In the genomic region with DNA sequence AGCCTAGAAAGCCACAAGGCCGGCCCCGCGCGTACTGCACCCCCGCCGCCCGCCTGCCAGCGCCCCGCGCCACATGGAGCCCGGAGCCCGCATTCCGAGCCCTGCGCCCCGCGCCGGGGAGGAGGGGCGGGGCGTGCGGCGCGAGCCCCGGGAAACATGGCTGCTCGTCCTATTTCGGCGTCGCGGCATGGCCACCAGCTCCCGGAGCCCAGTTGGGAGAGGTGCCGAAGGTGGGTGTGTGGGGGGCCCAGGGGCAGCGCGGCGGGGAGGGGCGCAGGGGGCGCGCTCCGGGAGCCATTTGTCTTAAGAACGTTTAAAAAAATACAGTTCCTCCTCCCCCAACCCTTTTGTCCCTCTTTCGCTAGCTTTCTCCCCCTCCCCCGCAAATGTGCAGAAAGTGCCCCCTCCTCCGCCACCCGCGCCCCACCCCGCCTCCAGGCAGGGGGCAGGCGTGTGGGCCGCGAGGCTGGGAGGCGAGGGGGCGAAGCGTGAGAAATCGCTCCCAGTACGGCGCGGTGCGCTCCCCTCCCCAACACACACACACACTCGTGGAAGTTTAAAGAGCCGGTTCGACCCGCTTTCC, we compare ENCODE assay signal across 1 cellular context.
TF ChIP-seq lines count a peak whose summit lies in the region.

No MANE protein-coding gene starts in this region.

TF ChIP-seq in K562, 482 proteins besides CTCF, POLR2A, EP300 and RAD21 (continued from another document and continues in another):
- TF ChIP-seq, protein P1, sequence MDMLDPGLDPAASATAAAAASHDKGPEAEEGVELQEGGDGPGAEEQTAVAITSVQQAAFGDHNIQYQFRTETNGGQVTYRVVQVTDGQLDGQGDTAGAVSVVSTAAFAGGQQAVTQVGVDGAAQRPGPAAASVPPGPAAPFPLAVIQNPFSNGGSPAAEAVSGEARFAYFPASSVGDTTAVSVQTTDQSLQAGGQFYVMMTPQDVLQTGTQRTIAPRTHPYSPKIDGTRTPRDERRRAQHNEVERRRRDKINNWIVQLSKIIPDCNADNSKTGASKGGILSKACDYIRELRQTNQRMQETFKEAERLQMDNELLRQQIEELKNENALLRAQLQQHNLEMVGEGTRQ (CRISPR knock-in tag; IDR thresholded peaks at IDR 0.05) = no peak
- TF ChIP-seq NCOA6 (IDR thresholded peaks at IDR 0.05) (no peak), SMAD4 (CRISPR knock-in tag; conservative IDR thresholded peaks at IDR 0.05) (no peak), CREM (IDR thresholded peaks at IDR 0.05; ENCODE audit: low read depth) (peak; percentile 49; the same call in 1 of the 2 replicates), ZNF57 (CRISPR knock-in tag; IDR thresholded peaks at IDR 0.05) (no peak), SETDB1 (IDR thresholded peaks at IDR 0.05; ENCODE audit: low read length) (no peak), NRF1 (conservative IDR thresholded peaks at IDR 0.05 in 1 of 2, IDR thresholded peaks at IDR 0.05 in 1 of 2) (no peak; a peak in 1 of 4 replicates), ZNF184 (CRISPR knock-in tag; IDR thresholded peaks at IDR 0.05) (no peak), C11orf30 (IDR thresholded peaks at IDR 0.05; ENCODE audit: low read depth) (no peak), GATA2 (CRISPR knock-in tag; IDR thresholded peaks at IDR 0.05) (no peak), ZNF408 (CRISPR knock-in tag; IDR thresholded peaks at IDR 0.05; ENCODE audit: low read depth) (no peak), HMG20B (CRISPR knock-in tag; IDR thresholded peaks at IDR 0.05) (no peak), ZNF668 (CRISPR knock-in tag; IDR thresholded peaks at IDR 0.05) (no peak), ARID2 (IDR thresholded peaks at IDR 0.05) (no peak), MCM2 (IDR thresholded peaks at IDR 0.05; ENCODE audit: low read depth) (no peak), ETV6 (IDR thresholded peaks at IDR 0.05; ENCODE audit: borderline replicate concordance in 1 of 2, low read depth in 2 of 2, low read length in 1 of 2) (no peak), ETV6 (CRISPR knock-in tag; IDR thresholded peaks at IDR 0.05; ENCODE audit: borderline replicate concordance) (no peak), TEAD2 (tag; IDR thresholded peaks at IDR 0.05) (no peak), SRSF1 (IDR thresholded peaks at IDR 0.05; ENCODE audit: low read depth, low read length) (no peak), ILK (tag; IDR thresholded peaks at IDR 0.05; ENCODE audit: borderline replicate concordance, low read depth) (no peak), RFX7 (CRISPR knock-in tag; IDR thresholded peaks at IDR 0.05) (no peak), FOXK2 (conservative IDR thresholded peaks at IDR 0.05 in 1 of 2, IDR thresholded peaks at IDR 0.05 in 1 of 2; ENCODE audit: low read depth in 2 of 2) (no peak), ZNF282 (CRISPR knock-in tag; IDR thresholded peaks at IDR 0.05) (no peak), ZNF253 (CRISPR knock-in tag; conservative IDR thresholded peaks at IDR 0.05) (no peak)
- TF ChIP-seq, protein P2, sequence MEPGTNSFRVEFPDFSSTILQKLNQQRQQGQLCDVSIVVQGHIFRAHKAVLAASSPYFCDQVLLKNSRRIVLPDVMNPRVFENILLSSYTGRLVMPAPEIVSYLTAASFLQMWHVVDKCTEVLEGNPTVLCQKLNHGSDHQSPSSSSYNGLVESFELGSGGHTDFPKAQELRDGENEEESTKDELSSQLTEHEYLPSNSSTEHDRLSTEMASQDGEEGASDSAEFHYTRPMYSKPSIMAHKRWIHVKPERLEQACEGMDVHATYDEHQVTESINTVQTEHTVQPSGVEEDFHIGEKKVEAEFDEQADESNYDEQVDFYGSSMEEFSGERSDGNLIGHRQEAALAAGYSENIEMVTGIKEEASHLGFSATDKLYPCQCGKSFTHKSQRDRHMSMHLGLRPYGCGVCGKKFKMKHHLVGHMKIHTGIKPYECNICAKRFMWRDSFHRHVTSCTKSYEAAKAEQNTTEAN (CRISPR knock-in tag; IDR thresholded peaks at IDR 0.05) = no peak
- TF ChIP-seq, protein P3, sequence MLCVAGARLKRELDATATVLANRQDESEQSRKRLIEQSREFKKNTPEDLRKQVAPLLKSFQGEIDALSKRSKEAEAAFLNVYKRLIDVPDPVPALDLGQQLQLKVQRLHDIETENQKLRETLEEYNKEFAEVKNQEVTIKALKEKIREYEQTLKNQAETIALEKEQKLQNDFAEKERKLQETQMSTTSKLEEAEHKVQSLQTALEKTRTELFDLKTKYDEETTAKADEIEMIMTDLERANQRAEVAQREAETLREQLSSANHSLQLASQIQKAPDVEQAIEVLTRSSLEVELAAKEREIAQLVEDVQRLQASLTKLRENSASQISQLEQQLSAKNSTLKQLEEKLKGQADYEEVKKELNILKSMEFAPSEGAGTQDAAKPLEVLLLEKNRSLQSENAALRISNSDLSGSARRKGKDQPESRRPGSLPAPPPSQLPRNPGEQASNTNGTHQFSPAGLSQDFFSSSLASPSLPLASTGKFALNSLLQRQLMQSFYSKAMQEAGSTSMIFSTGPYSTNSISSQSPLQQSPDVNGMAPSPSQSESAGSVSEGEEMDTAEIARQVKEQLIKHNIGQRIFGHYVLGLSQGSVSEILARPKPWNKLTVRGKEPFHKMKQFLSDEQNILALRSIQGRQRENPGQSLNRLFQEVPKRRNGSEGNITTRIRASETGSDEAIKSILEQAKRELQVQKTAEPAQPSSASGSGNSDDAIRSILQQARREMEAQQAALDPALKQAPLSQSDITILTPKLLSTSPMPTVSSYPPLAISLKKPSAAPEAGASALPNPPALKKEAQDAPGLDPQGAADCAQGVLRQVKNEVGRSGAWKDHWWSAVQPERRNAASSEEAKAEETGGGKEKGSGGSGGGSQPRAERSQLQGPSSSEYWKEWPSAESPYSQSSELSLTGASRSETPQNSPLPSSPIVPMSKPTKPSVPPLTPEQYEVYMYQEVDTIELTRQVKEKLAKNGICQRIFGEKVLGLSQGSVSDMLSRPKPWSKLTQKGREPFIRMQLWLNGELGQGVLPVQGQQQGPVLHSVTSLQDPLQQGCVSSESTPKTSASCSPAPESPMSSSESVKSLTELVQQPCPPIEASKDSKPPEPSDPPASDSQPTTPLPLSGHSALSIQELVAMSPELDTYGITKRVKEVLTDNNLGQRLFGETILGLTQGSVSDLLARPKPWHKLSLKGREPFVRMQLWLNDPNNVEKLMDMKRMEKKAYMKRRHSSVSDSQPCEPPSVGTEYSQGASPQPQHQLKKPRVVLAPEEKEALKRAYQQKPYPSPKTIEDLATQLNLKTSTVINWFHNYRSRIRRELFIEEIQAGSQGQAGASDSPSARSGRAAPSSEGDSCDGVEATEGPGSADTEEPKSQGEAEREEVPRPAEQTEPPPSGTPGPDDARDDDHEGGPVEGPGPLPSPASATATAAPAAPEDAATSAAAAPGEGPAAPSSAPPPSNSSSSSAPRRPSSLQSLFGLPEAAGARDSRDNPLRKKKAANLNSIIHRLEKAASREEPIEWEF (CRISPR knock-in tag; IDR thresholded peaks at IDR 0.05) = no peak
- TF ChIP-seq, protein P4, sequence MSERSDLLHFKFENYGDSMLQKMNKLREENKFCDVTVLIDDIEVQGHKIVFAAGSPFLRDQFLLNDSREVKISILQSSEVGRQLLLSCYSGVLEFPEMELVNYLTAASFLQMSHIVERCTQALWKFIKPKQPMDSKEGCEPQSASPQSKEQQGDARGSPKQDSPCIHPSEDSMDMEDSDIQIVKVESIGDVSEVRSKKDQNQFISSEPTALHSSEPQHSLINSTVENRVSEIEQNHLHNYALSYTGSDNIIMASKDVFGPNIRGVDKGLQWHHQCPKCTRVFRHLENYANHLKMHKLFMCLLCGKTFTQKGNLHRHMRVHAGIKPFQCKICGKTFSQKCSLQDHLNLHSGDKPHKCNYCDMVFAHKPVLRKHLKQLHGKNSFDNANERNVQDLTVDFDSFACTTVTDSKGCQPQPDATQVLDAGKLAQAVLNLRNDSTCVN (CRISPR knock-in tag; IDR thresholded peaks at IDR 0.05) = no peak
- TF ChIP-seq, protein P5, sequence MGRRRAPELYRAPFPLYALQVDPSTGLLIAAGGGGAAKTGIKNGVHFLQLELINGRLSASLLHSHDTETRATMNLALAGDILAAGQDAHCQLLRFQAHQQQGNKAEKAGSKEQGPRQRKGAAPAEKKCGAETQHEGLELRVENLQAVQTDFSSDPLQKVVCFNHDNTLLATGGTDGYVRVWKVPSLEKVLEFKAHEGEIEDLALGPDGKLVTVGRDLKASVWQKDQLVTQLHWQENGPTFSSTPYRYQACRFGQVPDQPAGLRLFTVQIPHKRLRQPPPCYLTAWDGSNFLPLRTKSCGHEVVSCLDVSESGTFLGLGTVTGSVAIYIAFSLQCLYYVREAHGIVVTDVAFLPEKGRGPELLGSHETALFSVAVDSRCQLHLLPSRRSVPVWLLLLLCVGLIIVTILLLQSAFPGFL (CRISPR knock-in tag; IDR thresholded peaks at IDR 0.05) = no peak
- TF ChIP-seq, protein P6, sequence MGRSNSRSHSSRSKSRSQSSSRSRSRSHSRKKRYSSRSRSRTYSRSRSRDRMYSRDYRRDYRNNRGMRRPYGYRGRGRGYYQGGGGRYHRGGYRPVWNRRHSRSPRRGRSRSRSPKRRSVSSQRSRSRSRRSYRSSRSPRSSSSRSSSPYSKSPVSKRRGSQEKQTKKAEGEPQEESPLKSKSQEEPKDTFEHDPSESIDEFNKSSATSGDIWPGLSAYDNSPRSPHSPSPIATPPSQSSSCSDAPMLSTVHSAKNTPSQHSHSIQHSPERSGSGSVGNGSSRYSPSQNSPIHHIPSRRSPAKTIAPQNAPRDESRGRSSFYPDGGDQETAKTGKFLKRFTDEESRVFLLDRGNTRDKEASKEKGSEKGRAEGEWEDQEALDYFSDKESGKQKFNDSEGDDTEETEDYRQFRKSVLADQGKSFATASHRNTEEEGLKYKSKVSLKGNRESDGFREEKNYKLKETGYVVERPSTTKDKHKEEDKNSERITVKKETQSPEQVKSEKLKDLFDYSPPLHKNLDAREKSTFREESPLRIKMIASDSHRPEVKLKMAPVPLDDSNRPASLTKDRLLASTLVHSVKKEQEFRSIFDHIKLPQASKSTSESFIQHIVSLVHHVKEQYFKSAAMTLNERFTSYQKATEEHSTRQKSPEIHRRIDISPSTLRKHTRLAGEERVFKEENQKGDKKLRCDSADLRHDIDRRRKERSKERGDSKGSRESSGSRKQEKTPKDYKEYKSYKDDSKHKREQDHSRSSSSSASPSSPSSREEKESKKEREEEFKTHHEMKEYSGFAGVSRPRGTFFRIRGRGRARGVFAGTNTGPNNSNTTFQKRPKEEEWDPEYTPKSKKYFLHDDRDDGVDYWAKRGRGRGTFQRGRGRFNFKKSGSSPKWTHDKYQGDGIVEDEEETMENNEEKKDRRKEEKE (IDR thresholded peaks at IDR 0.05; ENCODE audit: borderline replicate concordance in 1 of 2, control insufficient read depth in 1 of 2, low read depth in 2 of 2, low read length in 1 of 2) = no peak
- TF ChIP-seq, protein P7, sequence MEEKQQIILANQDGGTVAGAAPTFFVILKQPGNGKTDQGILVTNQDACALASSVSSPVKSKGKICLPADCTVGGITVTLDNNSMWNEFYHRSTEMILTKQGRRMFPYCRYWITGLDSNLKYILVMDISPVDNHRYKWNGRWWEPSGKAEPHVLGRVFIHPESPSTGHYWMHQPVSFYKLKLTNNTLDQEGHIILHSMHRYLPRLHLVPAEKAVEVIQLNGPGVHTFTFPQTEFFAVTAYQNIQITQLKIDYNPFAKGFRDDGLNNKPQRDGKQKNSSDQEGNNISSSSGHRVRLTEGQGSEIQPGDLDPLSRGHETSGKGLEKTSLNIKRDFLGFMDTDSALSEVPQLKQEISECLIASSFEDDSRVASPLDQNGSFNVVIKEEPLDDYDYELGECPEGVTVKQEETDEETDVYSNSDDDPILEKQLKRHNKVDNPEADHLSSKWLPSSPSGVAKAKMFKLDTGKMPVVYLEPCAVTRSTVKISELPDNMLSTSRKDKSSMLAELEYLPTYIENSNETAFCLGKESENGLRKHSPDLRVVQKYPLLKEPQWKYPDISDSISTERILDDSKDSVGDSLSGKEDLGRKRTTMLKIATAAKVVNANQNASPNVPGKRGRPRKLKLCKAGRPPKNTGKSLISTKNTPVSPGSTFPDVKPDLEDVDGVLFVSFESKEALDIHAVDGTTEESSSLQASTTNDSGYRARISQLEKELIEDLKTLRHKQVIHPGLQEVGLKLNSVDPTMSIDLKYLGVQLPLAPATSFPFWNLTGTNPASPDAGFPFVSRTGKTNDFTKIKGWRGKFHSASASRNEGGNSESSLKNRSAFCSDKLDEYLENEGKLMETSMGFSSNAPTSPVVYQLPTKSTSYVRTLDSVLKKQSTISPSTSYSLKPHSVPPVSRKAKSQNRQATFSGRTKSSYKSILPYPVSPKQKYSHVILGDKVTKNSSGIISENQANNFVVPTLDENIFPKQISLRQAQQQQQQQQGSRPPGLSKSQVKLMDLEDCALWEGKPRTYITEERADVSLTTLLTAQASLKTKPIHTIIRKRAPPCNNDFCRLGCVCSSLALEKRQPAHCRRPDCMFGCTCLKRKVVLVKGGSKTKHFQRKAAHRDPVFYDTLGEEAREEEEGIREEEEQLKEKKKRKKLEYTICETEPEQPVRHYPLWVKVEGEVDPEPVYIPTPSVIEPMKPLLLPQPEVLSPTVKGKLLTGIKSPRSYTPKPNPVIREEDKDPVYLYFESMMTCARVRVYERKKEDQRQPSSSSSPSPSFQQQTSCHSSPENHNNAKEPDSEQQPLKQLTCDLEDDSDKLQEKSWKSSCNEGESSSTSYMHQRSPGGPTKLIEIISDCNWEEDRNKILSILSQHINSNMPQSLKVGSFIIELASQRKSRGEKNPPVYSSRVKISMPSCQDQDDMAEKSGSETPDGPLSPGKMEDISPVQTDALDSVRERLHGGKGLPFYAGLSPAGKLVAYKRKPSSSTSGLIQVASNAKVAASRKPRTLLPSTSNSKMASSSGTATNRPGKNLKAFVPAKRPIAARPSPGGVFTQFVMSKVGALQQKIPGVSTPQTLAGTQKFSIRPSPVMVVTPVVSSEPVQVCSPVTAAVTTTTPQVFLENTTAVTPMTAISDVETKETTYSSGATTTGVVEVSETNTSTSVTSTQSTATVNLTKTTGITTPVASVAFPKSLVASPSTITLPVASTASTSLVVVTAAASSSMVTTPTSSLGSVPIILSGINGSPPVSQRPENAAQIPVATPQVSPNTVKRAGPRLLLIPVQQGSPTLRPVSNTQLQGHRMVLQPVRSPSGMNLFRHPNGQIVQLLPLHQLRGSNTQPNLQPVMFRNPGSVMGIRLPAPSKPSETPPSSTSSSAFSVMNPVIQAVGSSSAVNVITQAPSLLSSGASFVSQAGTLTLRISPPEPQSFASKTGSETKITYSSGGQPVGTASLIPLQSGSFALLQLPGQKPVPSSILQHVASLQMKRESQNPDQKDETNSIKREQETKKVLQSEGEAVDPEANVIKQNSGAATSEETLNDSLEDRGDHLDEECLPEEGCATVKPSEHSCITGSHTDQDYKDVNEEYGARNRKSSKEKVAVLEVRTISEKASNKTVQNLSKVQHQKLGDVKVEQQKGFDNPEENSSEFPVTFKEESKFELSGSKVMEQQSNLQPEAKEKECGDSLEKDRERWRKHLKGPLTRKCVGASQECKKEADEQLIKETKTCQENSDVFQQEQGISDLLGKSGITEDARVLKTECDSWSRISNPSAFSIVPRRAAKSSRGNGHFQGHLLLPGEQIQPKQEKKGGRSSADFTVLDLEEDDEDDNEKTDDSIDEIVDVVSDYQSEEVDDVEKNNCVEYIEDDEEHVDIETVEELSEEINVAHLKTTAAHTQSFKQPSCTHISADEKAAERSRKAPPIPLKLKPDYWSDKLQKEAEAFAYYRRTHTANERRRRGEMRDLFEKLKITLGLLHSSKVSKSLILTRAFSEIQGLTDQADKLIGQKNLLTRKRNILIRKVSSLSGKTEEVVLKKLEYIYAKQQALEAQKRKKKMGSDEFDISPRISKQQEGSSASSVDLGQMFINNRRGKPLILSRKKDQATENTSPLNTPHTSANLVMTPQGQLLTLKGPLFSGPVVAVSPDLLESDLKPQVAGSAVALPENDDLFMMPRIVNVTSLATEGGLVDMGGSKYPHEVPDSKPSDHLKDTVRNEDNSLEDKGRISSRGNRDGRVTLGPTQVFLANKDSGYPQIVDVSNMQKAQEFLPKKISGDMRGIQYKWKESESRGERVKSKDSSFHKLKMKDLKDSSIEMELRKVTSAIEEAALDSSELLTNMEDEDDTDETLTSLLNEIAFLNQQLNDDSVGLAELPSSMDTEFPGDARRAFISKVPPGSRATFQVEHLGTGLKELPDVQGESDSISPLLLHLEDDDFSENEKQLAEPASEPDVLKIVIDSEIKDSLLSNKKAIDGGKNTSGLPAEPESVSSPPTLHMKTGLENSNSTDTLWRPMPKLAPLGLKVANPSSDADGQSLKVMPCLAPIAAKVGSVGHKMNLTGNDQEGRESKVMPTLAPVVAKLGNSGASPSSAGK (IDR thresholded peaks at IDR 0.05) = no peak
